8 cellular contexts compared by ENCODE assay signal in the genomic region with DNA sequence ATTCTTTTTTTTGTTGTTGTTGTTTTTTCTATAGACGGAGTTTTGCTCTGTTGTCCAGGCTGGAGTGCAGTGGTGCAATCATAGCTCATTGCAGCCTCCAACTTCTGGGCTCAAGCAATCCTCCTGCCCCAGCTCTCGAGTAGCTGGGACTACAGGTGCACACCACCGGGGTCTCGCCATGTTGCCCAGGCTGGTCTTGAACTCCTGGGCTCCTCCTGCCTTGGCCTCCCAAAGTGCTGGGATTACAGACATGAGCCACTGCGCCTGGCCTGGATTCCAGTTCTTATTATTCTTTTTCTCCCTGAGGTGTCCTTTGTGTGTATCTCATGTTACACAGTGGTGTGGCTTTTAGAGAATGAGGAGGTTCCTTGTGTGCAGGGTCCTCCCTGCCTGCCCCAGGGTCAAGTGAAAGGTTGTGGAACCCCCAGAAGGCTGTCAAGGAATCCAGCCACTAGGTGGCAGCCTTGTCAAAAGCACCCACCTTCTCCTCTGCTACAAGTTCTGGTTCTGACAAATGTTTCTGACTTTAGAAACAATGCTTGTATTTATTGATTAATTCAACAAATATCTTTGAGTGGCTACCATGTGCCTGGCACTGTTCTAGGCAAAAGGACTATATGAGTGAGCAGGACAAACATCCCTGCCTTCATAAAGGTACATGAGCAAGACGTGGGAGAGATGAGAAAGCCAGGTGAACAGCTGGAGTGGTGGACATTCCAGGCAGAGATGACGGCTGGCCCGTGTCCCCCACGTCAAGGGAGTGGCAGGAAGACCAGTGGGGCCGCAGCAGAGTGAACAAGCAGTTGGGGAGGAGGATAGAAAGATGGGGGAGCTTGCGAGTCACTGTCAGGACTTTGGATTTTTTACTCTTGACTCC.
DNase-seq lines count a peak whose midpoint lies in the region; ATAC-seq and TF ChIP-seq lines count a peak whose summit lies in the region.

No MANE protein-coding gene starts in this region.

- H3K79me1 ChIP-seq in trophoblast cell (ENCODE audit: low read length) = peaks cover 3% of the 10 kb centered on the region

- H3K27ac ChIP-seq in SK-N-SH (ENCODE audit: low read depth in 2 of 2, low read length in 1 of 2) (no peak overlapping the region; a peak in 1 of 4 replicates), trophoblast cell (ENCODE audit: low read depth, low read length) (no peak overlapping the region), tibial nerve (peak overlapping the region in 1 of 4 donors; percentile 33)

- no peaks in the 10 kb centered on the region for H3K9me2 ChIP-seq in SK-N-SH

- no peak overlapping the region for H3K18ac ChIP-seq in trophoblast cell (ENCODE audit: low read length)

- POLR2A ChIA-PET in SK-N-SH (lab: Yijun Ruan, JAX) = no interaction called here

- H4K12ac ChIP-seq in trophoblast cell (ENCODE audit: low read depth, low read length) = no peak overlapping the region

- peak; percentile 46 for DNase-seq in COLO668 (lab: John Stamatoyannopoulos, UW; ENCODE audit: unreplicated experiment)
- peak; percentile 39 for DNase-seq in HuH-7 (ENCODE audit: low spot score)
- peak; percentile 76 for DNase-seq in SK-N-SH
- DNase-seq in globus pallidus (ENCODE audit: low spot score) = peak; percentile 92
- peak in 1 of 2 donors; percentile 74 for DNase-seq in trophoblast cell
- peak; percentile 26 to 73 for DNase-seq in tibial nerve (ENCODE audit: low spot score in 2 of 2)

- no peak overlapping the region for H2AK5ac ChIP-seq in trophoblast cell (ENCODE audit: low read length)

- H3K36me3 Mint-ChIP-seq in activated naive CD4-positive, alpha-beta T cell treated with anti-CD3 and anti-CD28 coated beads, Interleukin-2, amount 50 U/mL, for 24 hours = no peaks in the 10 kb centered on the region

- peaks cover 3% of the 10 kb centered on the region for H3K4me1 Mint-ChIP-seq in activated naive CD4-positive, alpha-beta T cell treated with anti-CD3 and anti-CD28 coated beads, Interleukin-2, amount 50 U/mL, for 24 hours

- H3K79me2 ChIP-seq in SK-N-SH (ENCODE audit: insufficient read depth) (no peaks in the 10 kb centered on the region), trophoblast cell (ENCODE audit: control insufficient read depth, insufficient read depth, low read length, poor library complexity) (no peaks in the 10 kb centered on the region)

- no peaks in the 10 kb centered on the region for H3K9me3 Mint-ChIP-seq in activated naive CD4-positive, alpha-beta T cell treated with anti-CD3 and anti-CD28 coated beads, Interleukin-2, amount 50 U/mL, for 24 hours

- H3K36me3 ChIP-seq in SK-N-SH (replicated peaks in 1 of 2; ENCODE audit: control insufficient read depth in 1 of 2, insufficient read depth in 2 of 2, low read length in 1 of 2) (no peaks in the 10 kb centered on the region), trophoblast cell (ENCODE audit: control insufficient read depth in 1 of 2, insufficient read depth in 2 of 2, low read length in 2 of 2) (no peaks in the 10 kb centered on the region), tibial nerve (no peaks in the 10 kb centered on the region)

- H3K27me3 ChIP-seq in SK-N-SH (ENCODE audit: insufficient read depth) (no peaks in the 10 kb centered on the region), trophoblast cell (ENCODE audit: insufficient read depth, low read length) (no peaks in the 10 kb centered on the region), tibial nerve (no peaks in the 10 kb centered on the region)

- 42% methylated on average over 11 of the region's 11 CpGs for WGBS in SK-N-SH (ENCODE audit: low lambda C conversion rate)
- no CpG with 5 or more reads among the region's 11 CpGs for WGBS in trophoblast cell (ENCODE audit: extremely low coverage, insufficient coverage, insufficient read length)
- 48 to 50% methylated on average over 11 of the region's 11 CpGs for WGBS in tibial nerve, 2 donors

- no peak overlapping the region for H3K23ac ChIP-seq in trophoblast cell (ENCODE audit: low read length)

- no peak overlapping the region for H2AFZ ChIP-seq in SK-N-SH (ENCODE audit: low read depth)
- no peak overlapping the region for H2AFZ ChIP-seq in trophoblast cell (ENCODE audit: insufficient read depth, low read length, poor library complexity)

- no peak for TF ChIP-seq POLR2A in tibial nerve (IDR thresholded peaks at IDR 0.05)

- no peak overlapping the region for H4K8ac ChIP-seq in trophoblast cell (ENCODE audit: low read depth, low read length)

- CTCF ChIA-PET in SK-N-SH (lab: Yijun Ruan, JAX) = interaction anchor here (0.6 to 4.4 kb wide), 52 partner anchors 9 to 872 kb away, joined by 3 to 67 read pairs (median 4); a partner anchor contains a TSS

- H3K9me3 ChIP-seq in SK-N-SH (no peaks in the 10 kb centered on the region), trophoblast cell (ENCODE audit: insufficient read depth, low read depth, low read length) (no peaks in the 10 kb centered on the region), tibial nerve (no peaks in the 10 kb centered on the region)

- H3K4me3 ChIP-seq in SK-N-SH (ENCODE audit: low read depth in 2 of 2, low read length in 1 of 2) (no peak overlapping the region; a peak in 1 of 4 replicates), trophoblast cell (ENCODE audit: low read depth, low read length) (no peak overlapping the region), tibial nerve (no peak overlapping the region)

- TF ChIP-seq EP300 in SK-N-SH (IDR thresholded peaks at IDR 0.05; ENCODE audit: borderline replicate concordance in 1 of 2, low read depth in 1 of 2, low read length in 1 of 2) = no peak
- TF ChIP-seq EP300 in tibial nerve (IDR thresholded peaks at IDR 0.05) = no peak

- no peak overlapping the region for H4K91ac ChIP-seq in trophoblast cell (ENCODE audit: low read depth, low read length)

- H3K27ac Mint-ChIP-seq in activated naive CD4-positive, alpha-beta T cell treated with anti-CD3 and anti-CD28 coated beads, Interleukin-2, amount 50 U/mL, for 24 hours = peak overlapping the region; percentile 60

- H3K4me2 ChIP-seq in SK-N-SH = no peak overlapping the region
- H3K4me2 ChIP-seq in trophoblast cell (ENCODE audit: low read length) = no peak overlapping the region

- no peak overlapping the region for H3K4me3 Mint-ChIP-seq in activated naive CD4-positive, alpha-beta T cell treated with anti-CD3 and anti-CD28 coated beads, Interleukin-2, amount 50 U/mL, for 24 hours

- peaks cover 0 to 5% of the 10 kb centered on the region in 2 experiments; a peak in 2 of 4 replicates for H3K4me1 ChIP-seq in SK-N-SH (ENCODE audit: control insufficient read depth in 1 of 2, insufficient read depth in 2 of 2, low read depth in 1 of 2, low read length in 1 of 2)
- H3K4me1 ChIP-seq in trophoblast cell (ENCODE audit: control insufficient read depth in 1 of 2, insufficient read depth in 2 of 2, low read length in 2 of 2) = peaks cover 0 to 5% of the 10 kb centered on the region in 2 experiments
- peaks cover 0 to 22% (median 10%) of the 10 kb centered on the region in 4 donors for H3K4me1 ChIP-seq in tibial nerve

- no peak overlapping the region for H3K9ac ChIP-seq in SK-N-SH
- H3K9ac ChIP-seq in trophoblast cell (ENCODE audit: low read length) = no peak overlapping the region

- no peaks in the 10 kb centered on the region for H4K20me1 ChIP-seq in SK-N-SH (ENCODE audit: insufficient read depth)

- H2BK5ac ChIP-seq in trophoblast cell (ENCODE audit: low read depth, low read length, poor library complexity) = no peak overlapping the region

- peaks cover 2% of the 10 kb centered on the region for H3K27me3 Mint-ChIP-seq in activated naive CD4-positive, alpha-beta T cell treated with anti-CD3 and anti-CD28 coated beads, Interleukin-2, amount 50 U/mL, for 24 hours

- no peak overlapping the region for H2BK120ac ChIP-seq in trophoblast cell (ENCODE audit: insufficient read depth, low read length, poor library complexity)

- peak overlapping the region; percentile 33 for H2BK12ac ChIP-seq in trophoblast cell (ENCODE audit: low read length)

- H3K14ac ChIP-seq in trophoblast cell (ENCODE audit: low read length) = no peak overlapping the region

- ATAC-seq in HG03108 (IDR thresholded peaks at IDR 0.05; ENCODE audit: unreplicated experiment) = no peak

- no peak overlapping the region for H3K4ac ChIP-seq in trophoblast cell (ENCODE audit: low read depth, low read length)

- peak; percentile 95 for TF ChIP-seq RAD21 in SK-N-SH (IDR thresholded peaks at IDR 0.05; ENCODE audit: low read length)

- H3F3A ChIP-seq in SK-N-SH (replicated peaks; ENCODE audit: insufficient read depth) = peaks cover 5% of the 10 kb centered on the region

- TF ChIP-seq CTCF in SK-N-SH (IDR thresholded peaks at IDR 0.05) (peak; percentile 97), tibial nerve (IDR thresholded peaks at IDR 0.05) (peak; percentile 79 to 88 (median 84))

TF ChIP-seq in SK-N-SH, 30 proteins besides CTCF, POLR2A, EP300 and RAD21:
- TF ChIP-seq RFX5 (IDR thresholded peaks at IDR 0.05; ENCODE audit: low read length) (no peak), FOXJ3 (CRISPR knock-in tag; IDR thresholded peaks at IDR 0.05) (no peak), SMC3 (IDR thresholded peaks at IDR 0.05; ENCODE audit: low read depth, low read length) (peak; percentile 84)
